ENCODE assay signal across 17 cellular contexts in the genomic region with DNA sequence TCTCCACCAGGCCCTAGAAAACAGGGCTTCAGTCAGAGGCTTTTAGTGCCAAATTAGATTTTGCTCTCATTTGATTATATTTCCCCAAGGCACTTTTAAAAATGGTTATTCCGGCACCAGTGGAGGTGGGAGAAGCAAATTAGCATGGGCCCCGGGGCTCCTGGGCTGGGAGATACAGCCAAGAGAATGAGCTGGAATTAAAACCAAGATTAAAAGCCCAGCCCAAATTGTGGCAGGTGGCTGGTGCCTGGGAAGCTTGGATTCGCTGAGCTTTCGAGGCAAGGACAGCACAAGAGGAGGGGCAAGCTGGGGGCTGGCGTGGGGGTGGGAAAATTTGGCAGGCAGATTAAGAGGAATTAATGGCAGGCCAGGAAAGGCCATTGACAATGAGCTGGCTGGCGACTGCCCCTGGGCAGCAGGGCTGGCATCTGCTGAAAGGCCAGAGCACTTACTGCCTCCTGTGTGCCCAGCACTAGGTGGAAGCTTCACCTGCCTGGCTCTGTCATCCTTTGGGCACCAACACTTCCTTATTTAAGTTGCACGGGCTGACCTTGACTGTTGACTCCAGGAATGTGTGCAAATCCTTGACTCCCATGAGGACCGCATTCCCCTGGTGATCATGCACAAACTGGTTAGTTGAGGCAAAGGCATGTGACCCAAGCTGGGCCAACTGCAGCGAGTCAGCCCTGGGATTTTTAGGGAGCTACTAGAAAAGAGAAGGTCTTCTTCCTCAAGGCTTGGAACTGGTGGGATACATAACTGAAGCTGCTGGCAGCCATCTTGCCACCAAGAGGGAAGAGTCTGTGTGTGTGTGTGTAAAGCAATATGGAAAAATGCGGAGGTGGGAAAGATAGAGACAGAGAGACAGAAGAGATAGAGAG.
"Had no signal": no experiment of that assay in that cellular context is flagged by ENCODE, and none has a peak within 500 bp of the region (broad histone marks: within the 10 kb centered on the region; RNA-seq: fewer than 3 reads in every experiment).

No MANE protein-coding gene starts in this region.

- H3K27me3 ChIP-seq: colonic mucosa, heart left ventricle, testis had no signal

- H3K4me3 Mint-ChIP-seq: activated CD4-positive, alpha-beta T cell treated with anti-CD3 and anti-CD28 coated beads, Interleukin-2, amount 10 ng/mL, durations not matched to agents 7 days and 5 days; activated naive CD4-positive, alpha-beta T cell treated with anti-CD3 and anti-CD28 coated beads, Interleukin-2, amount 10 ng/mL, durations not matched to agents 7 days and 5 days; natural killer cell treated with Interleukin-12 subunit alpha and Interleukin-12 subunit beta and Interleukin-15 and Interleukin-18, amount 100 ng/mL, for 72 hours; stimulated activated naive CD8-positive, alpha-beta T cell treated with anti-CD3 and anti-CD28 coated beads, Interleukin-15, amount 100 ng/mL, for 72 hours had no signal

- H3K36me3 Mint-ChIP-seq: activated naive CD4-positive, alpha-beta T cell treated with anti-CD3 and anti-CD28 coated beads, Interleukin-2, amount 10 ng/mL, durations not matched to agents 7 days and 5 days; natural killer cell treated with Interleukin-12 subunit alpha and Interleukin-12 subunit beta and Interleukin-15 and Interleukin-18, amount 100 ng/mL, for 72 hours had no signal

- DNase-seq: activated CD4-positive, alpha-beta T cell treated with anti-CD3 and anti-CD28 coated beads, Interleukin-2, amount 10 ng/mL, durations not matched to agents 7 days and 5 days; activated CD4-positive, CD25-positive, alpha-beta regulatory T cell; activated CD8-positive, alpha-beta memory T cell treated with anti-CD3 and anti-CD28 coated beads for 24 hours; activated naive CD4-positive, alpha-beta T cell treated with anti-CD3 and anti-CD28 coated beads, Interleukin-2, amount 10 ng/mL, durations not matched to agents 7 days and 5 days; colonic mucosa; effector CD4-positive, alpha-beta T cell; heart left ventricle; mammary epithelial cell; mucosa of descending colon; stimulated activated CD4-positive, alpha-beta T cell treated with anti-CD3 and anti-CD28 coated beads, Interleukin-4, amount 100 ng/mL, for 1 hour; stimulated activated CD8-positive, alpha-beta memory T cell treated with anti-CD3 and anti-CD28 coated beads, Interleukin-4, amount 100 ng/mL, for 48 hours; stimulated activated naive CD8-positive, alpha-beta T cell treated with anti-CD3 and anti-CD28 coated beads, Interleukin-15, amount 100 ng/mL, for 72 hours; testis had no signal

- H3K27ac Mint-ChIP-seq: activated CD4-positive, alpha-beta T cell treated with anti-CD3 and anti-CD28 coated beads, Interleukin-2, amount 10 ng/mL, durations not matched to agents 7 days and 5 days; activated naive CD4-positive, alpha-beta T cell treated with anti-CD3 and anti-CD28 coated beads, Interleukin-2, amount 10 ng/mL, durations not matched to agents 7 days and 5 days; natural killer cell treated with Interleukin-12 subunit alpha and Interleukin-12 subunit beta and Interleukin-15 and Interleukin-18, amount 100 ng/mL, for 72 hours had no signal

- H3K4me3 ChIP-seq: colonic mucosa, heart left ventricle, mucosa of descending colon, psoas muscle, testis had no signal

- H3K9me3 Mint-ChIP-seq: activated CD4-positive, alpha-beta T cell treated with anti-CD3 and anti-CD28 coated beads, Interleukin-2, amount 10 ng/mL, durations not matched to agents 7 days and 5 days; activated naive CD4-positive, alpha-beta T cell treated with anti-CD3 and anti-CD28 coated beads, Interleukin-2, amount 10 ng/mL, durations not matched to agents 7 days and 5 days; natural killer cell treated with Interleukin-12 subunit alpha and Interleukin-12 subunit beta and Interleukin-15 and Interleukin-18, amount 100 ng/mL, for 72 hours; stimulated activated naive CD8-positive, alpha-beta T cell treated with anti-CD3 and anti-CD28 coated beads, Interleukin-15, amount 100 ng/mL, for 72 hours had no signal

- H3K9me3 ChIP-seq: colonic mucosa, heart left ventricle, mucosa of descending colon, psoas muscle, testis had no signal

- H3K36me3 ChIP-seq: colonic mucosa, heart left ventricle had no signal

- H3K4me1 Mint-ChIP-seq: activated CD4-positive, alpha-beta T cell treated with anti-CD3 and anti-CD28 coated beads, Interleukin-2, amount 10 ng/mL, durations not matched to agents 7 days and 5 days; activated naive CD4-positive, alpha-beta T cell treated with anti-CD3 and anti-CD28 coated beads, Interleukin-2, amount 10 ng/mL, durations not matched to agents 7 days and 5 days; stimulated activated naive CD8-positive, alpha-beta T cell treated with anti-CD3 and anti-CD28 coated beads, Interleukin-15, amount 100 ng/mL, for 72 hours had no signal

- H3K27ac ChIP-seq: colonic mucosa, heart left ventricle, psoas muscle, testis had no signal

- ATAC-seq: heart left ventricle; mucosa of descending colon; natural killer cell treated with Interleukin-12 subunit alpha and Interleukin-12 subunit beta and Interleukin-15 and Interleukin-18, amount 100 ng/mL, for 72 hours; psoas muscle; stimulated activated naive CD8-positive, alpha-beta T cell treated with anti-CD3 and anti-CD28 coated beads, Interleukin-15, amount 100 ng/mL, for 72 hours had no signal

- FAIRE-seq: frontal cortex, TTC549 had no signal

- H3K27me3 Mint-ChIP-seq: activated CD4-positive, alpha-beta T cell treated with anti-CD3 and anti-CD28 coated beads, Interleukin-2, amount 10 ng/mL, durations not matched to agents 7 days and 5 days had no signal
